ENCODE assay signal across 1 cellular context in genomic region chr19:39516270-39516669, GRCh38.
A peak's percentile ranks its signal among the peaks of the same experiment; 100 is the strongest.
TF ChIP-seq lines count a peak whose summit lies in the region.

No MANE protein-coding gene starts in this region.

TF ChIP-seq in K562, 482 proteins besides CTCF, POLR2A, EP300 and RAD21:
- TF ChIP-seq NR4A1 (CRISPR knock-in tag; IDR thresholded peaks at IDR 0.05), result no peak
- no peak for TF ChIP-seq NR4A1 (tag; IDR thresholded peaks at IDR 0.05)
- TF ChIP-seq KAT2B (IDR thresholded peaks at IDR 0.05; ENCODE audit: low read depth, low read length), result no peak
- 0 out of 4 replicates have a peak, but pooled peaks of 1 of the 2 experiments have one; percentile 9 for TF ChIP-seq MCM7 (IDR thresholded peaks at IDR 0.05)
- no peak for TF ChIP-seq ZNF24 (IDR thresholded peaks at IDR 0.05)
- no peak for TF ChIP-seq ZBTB43 (CRISPR knock-in tag; IDR thresholded peaks at IDR 0.05)
- peak; percentile 28; the same call in 1 of the 2 replicates for TF ChIP-seq BCOR (IDR thresholded peaks at IDR 0.05)
TF ChIP-seq in K562: peak in this region for 2.
